1 cellular context compared by ENCODE assay signal in genomic region chr1:180227843-180228647, GRCh38.
TF ChIP-seq lines count a peak whose summit lies in the region.

No MANE protein-coding gene starts in this region.

TF ChIP-seq in GM23338, 12 proteins besides CTCF, POLR2A, EP300 and RAD21 (continued from another document):
- TF ChIP-seq ZNF462 (CRISPR knock-in tag; IDR thresholded peaks at IDR 0.05) = no peak
- no peak for TF ChIP-seq JUNB (IDR thresholded peaks at IDR 0.05; ENCODE audit: unreplicated experiment)
- TF ChIP-seq EZH2phosphoT487 (IDR thresholded peaks at IDR 0.05; ENCODE audit: unreplicated experiment) = no peak
- TF ChIP-seq POLR2AphosphoS5 (IDR thresholded peaks at IDR 0.05; ENCODE audit: low read depth) = no peak
